7 cellular contexts compared by ENCODE assay signal in the genomic region with DNA sequence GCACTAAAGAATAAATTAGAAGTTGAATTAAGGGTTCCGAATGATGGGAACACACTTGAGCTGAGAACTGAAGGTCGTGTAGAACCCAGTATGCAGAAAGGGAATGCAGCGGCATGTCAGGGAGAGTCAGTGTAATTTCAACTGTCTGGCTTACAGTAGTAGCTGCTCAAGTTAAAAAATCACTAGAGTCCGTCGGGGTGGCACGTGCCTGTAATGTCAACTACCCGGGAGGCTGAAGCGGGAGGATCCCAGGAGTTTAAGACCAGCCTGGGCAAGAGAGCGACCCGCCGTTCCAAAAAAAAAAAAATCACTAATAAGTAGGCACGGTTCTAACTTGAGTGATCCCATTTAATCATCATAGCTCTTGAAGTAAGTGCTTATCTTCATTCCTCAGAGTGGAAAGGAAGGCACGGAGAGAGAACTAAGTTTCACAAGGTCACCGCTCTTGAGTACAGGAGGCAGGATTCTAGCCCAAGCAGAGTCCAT. TPM values are rescaled to one million over a fixed set of nuclear protein-coding genes. Genes with fewer than 3 reads are reported as not detected.
DNase-seq lines count a peak whose midpoint lies in the region; ATAC-seq and TF ChIP-seq lines count a peak whose summit lies in the region.

No MANE protein-coding gene starts in this region.

- WGBS in iPS DF 6.9 (ENCODE audit: insufficient coverage, insufficient read length), result 100% methylated on average over 1 of the region's 14 CpGs
- 52% methylated on average over 14 of the region's 14 CpGs for WGBS in smooth muscle cell (ENCODE audit: low lambda C conversion rate)

- peak overlapping the region; percentile 84 for H3K4me3 Mint-ChIP-seq in activated T-helper 1 cell treated with anti-CD3 and anti-CD28 coated beads, Interleukin-12 subunit alpha, Interleukin-12 subunit beta, Interleukin-2, Interleukin-4 antibody, amounts not matched to agents 30 ng/mL and 10 ng/mL and 1 ng/mL, durations not matched to agents 14 hours and 24 hours and 36 hours

- H3K79me2 ChIP-seq in smooth muscle cell (ENCODE audit: low read depth), result peaks cover 5% of the 10 kb centered on the region

- DNase-seq in HL-60 (ENCODE audit: low read depth in 1 of 2, low spot score in 1 of 2) (no peak), iPS DF 6.9 (ENCODE audit: low read depth, low spot score) (no peak), smooth muscle cell (lab: John Stamatoyannopoulos, UW; ENCODE audit: unreplicated experiment) (no peak), activated gamma-delta T cell treated with Interleukin-2 at 50 U/mL for 16 hours (no peak)
- no peak for DNase-seq in activated T-helper 1 cell treated with anti-CD3 and anti-CD28 coated beads, Interleukin-12 subunit alpha, Interleukin-12 subunit beta, Interleukin-2, Interleukin-4 antibody, amounts not matched to agents 30 ng/mL and 10 ng/mL and 1 ng/mL, durations not matched to agents 14 hours and 24 hours and 36 hours (ENCODE audit: low spot score)
- DNase-seq in stimulated activated CD4-positive, alpha-beta T cell treated with anti-CD3 and anti-CD28 coated beads, Interleukin-1b, Interleukin-23, amount 100 ng/mL, for 48 hours, result no peak

- H3K9me3 ChIP-seq in iPS DF 6.9 (ENCODE audit: control insufficient read depth, insufficient read depth, low read length) (no peaks in the 10 kb centered on the region), smooth muscle cell (replicated peaks; ENCODE audit: low read depth) (no peaks in the 10 kb centered on the region)

- intact Hi-C loops in activated T-helper 1 cell treated with anti-CD3 and anti-CD28 coated beads, Interleukin-12 subunit alpha, Interleukin-12 subunit beta, Interleukin-2, Interleukin-4 antibody, amounts not matched to agents 30 ng/mL and 10 ng/mL and 1 ng/mL, durations not matched to agents 14 hours and 24 hours and 36 hours (cut with micrococcal nuclease), result loop anchor here (1.0 kb wide), 4 partner anchors 8 to 546 kb away; a partner anchor contains a TSS

- peaks cover 20% of the 10 kb centered on the region for H3K36me3 Mint-ChIP-seq in activated T-helper 1 cell treated with anti-CD3 and anti-CD28 coated beads, Interleukin-12 subunit alpha, Interleukin-12 subunit beta, Interleukin-2, Interleukin-4 antibody, amounts not matched to agents 30 ng/mL and 10 ng/mL and 1 ng/mL, durations not matched to agents 14 hours and 24 hours and 36 hours (ENCODE audit: low read depth)

- H3K4me1 ChIP-seq in iPS DF 6.9 (ENCODE audit: control insufficient read depth, insufficient read depth, low read length), result no peaks in the 10 kb centered on the region
- peaks cover 7% of the 10 kb centered on the region for H3K4me1 ChIP-seq in smooth muscle cell (ENCODE audit: low read depth)

- peak overlapping the region; percentile 78 for H3K9ac ChIP-seq in smooth muscle cell (ENCODE audit: low read depth)

- H3K27me3 ChIP-seq in HL-60 (ENCODE audit: insufficient read depth, poor library complexity, severe bottlenecking) (no peaks in the 10 kb centered on the region), iPS DF 6.9 (ENCODE audit: control insufficient read depth, insufficient read depth, low read length) (no peaks in the 10 kb centered on the region), smooth muscle cell (ENCODE audit: low read depth) (no peaks in the 10 kb centered on the region)

- H3K27ac Mint-ChIP-seq in activated T-helper 1 cell treated with anti-CD3 and anti-CD28 coated beads, Interleukin-12 subunit alpha, Interleukin-12 subunit beta, Interleukin-2, Interleukin-4 antibody, amounts not matched to agents 30 ng/mL and 10 ng/mL and 1 ng/mL, durations not matched to agents 14 hours and 24 hours and 36 hours, result peak overlapping the region; percentile 99

- H3K4me3 ChIP-seq in HL-60 (replicated peaks; ENCODE audit: insufficient read depth, low read length), result peak overlapping the region; percentile 30
- peak overlapping the region; percentile 13; the same call in 1 of the 2 replicates for H3K4me3 ChIP-seq in iPS DF 6.9 (ENCODE audit: low read length)
- H3K4me3 ChIP-seq in smooth muscle cell, result peak overlapping the region; percentile 36

- H3F3A ChIP-seq in smooth muscle cell (ENCODE audit: low read depth), result no peaks in the 10 kb centered on the region

- H3K9me3 Mint-ChIP-seq in activated T-helper 1 cell treated with anti-CD3 and anti-CD28 coated beads, Interleukin-12 subunit alpha, Interleukin-12 subunit beta, Interleukin-2, Interleukin-4 antibody, amounts not matched to agents 30 ng/mL and 10 ng/mL and 1 ng/mL, durations not matched to agents 14 hours and 24 hours and 36 hours, result no peaks in the 10 kb centered on the region

- TF ChIP-seq CTCF in HL-60 (IDR thresholded peaks at IDR 0.05; ENCODE audit: insufficient read depth, low read length) (no peak), smooth muscle cell (IDR thresholded peaks at IDR 0.05; ENCODE audit: borderline replicate concordance, insufficient read depth, poor library complexity, severe bottlenecking) (no peak)

- peak overlapping the region; percentile 100 for H3K27ac ChIP-seq in HL-60 (replicated peaks)
- H3K27ac ChIP-seq in iPS DF 6.9 (ENCODE audit: low read length), result no peak overlapping the region
- peak overlapping the region; percentile 89 for H3K27ac ChIP-seq in smooth muscle cell (ENCODE audit: low read depth)

- H3K4me1 Mint-ChIP-seq in activated T-helper 1 cell treated with anti-CD3 and anti-CD28 coated beads, Interleukin-12 subunit alpha, Interleukin-12 subunit beta, Interleukin-2, Interleukin-4 antibody, amounts not matched to agents 30 ng/mL and 10 ng/mL and 1 ng/mL, durations not matched to agents 14 hours and 24 hours and 36 hours (ENCODE audit: low read depth), result peaks cover 56% of the 10 kb centered on the region

- no peaks in the 10 kb centered on the region for H4K20me1 ChIP-seq in smooth muscle cell (ENCODE audit: low read depth)

- H3K36me3 ChIP-seq in iPS DF 6.9 (ENCODE audit: control insufficient read depth, insufficient read depth, low read length), result peaks cover 6% of the 10 kb centered on the region
- no peaks in the 10 kb centered on the region for H3K36me3 ChIP-seq in smooth muscle cell (ENCODE audit: low read depth)

- H3K27me3 Mint-ChIP-seq in activated T-helper 1 cell treated with anti-CD3 and anti-CD28 coated beads, Interleukin-12 subunit alpha, Interleukin-12 subunit beta, Interleukin-2, Interleukin-4 antibody, amounts not matched to agents 30 ng/mL and 10 ng/mL and 1 ng/mL, durations not matched to agents 14 hours and 24 hours and 36 hours (ENCODE audit: insufficient read depth), result peaks cover 2% of the 10 kb centered on the region

- peak overlapping the region; percentile 70 for H3K4me2 ChIP-seq in smooth muscle cell

- peak overlapping the region; percentile 33 for H2AFZ ChIP-seq in smooth muscle cell (ENCODE audit: low read depth)

- ATAC-seq in GM19328 (IDR thresholded peaks at IDR 0.05; ENCODE audit: unreplicated experiment), result no peak

RNA-seq across cellular contexts. Expression of a gene that starts 0.9 kb away (rescaled TPM):
- total RNA-seq in activated T-helper 1 cell treated with anti-CD3 and anti-CD28 coated beads, Interleukin-12 subunit alpha, Interleukin-12 subunit beta, Interleukin-2, Interleukin-4 antibody, amounts not matched to agents 30 ng/mL and 10 ng/mL and 1 ng/mL, durations not matched to agents 14 hours and 24 hours and 36 hours, result 5,317 and 5,787 TPM in 2 replicates
- 10,156 and 21,067 TPM in 2 replicates for total RNA-seq in smooth muscle cell
- polyA plus RNA-seq in smooth muscle cell, result not detected in 2 replicates

RNA-seq across cellular contexts. Expression of a gene that starts 1.2 kb away (rescaled TPM):
- total RNA-seq in activated T-helper 1 cell treated with anti-CD3 and anti-CD28 coated beads, Interleukin-12 subunit alpha, Interleukin-12 subunit beta, Interleukin-2, Interleukin-4 antibody, amounts not matched to agents 30 ng/mL and 10 ng/mL and 1 ng/mL, durations not matched to agents 14 hours and 24 hours and 36 hours, result 20.6 and 24.0 TPM in 2 replicates
- total RNA-seq in smooth muscle cell, result 9.8 and 19.6 TPM in 2 replicates
- polyA plus RNA-seq in smooth muscle cell, result 35.5 and 37.1 TPM in 2 replicates

RNA-seq across cellular contexts. Expression of a gene that starts 6.2 kb away (rescaled TPM):
- 86.6 and 90.5 TPM in 2 replicates for total RNA-seq in activated T-helper 1 cell treated with anti-CD3 and anti-CD28 coated beads, Interleukin-12 subunit alpha, Interleukin-12 subunit beta, Interleukin-2, Interleukin-4 antibody, amounts not matched to agents 30 ng/mL and 10 ng/mL and 1 ng/mL, durations not matched to agents 14 hours and 24 hours and 36 hours
- total RNA-seq in smooth muscle cell, result not detected in 2 replicates
- polyA plus RNA-seq in smooth muscle cell, result not detected in 2 replicates

RNA-seq across cellular contexts. Expression of a gene that starts 8.1 kb away (rescaled TPM):
- total RNA-seq in activated T-helper 1 cell treated with anti-CD3 and anti-CD28 coated beads, Interleukin-12 subunit alpha, Interleukin-12 subunit beta, Interleukin-2, Interleukin-4 antibody, amounts not matched to agents 30 ng/mL and 10 ng/mL and 1 ng/mL, durations not matched to agents 14 hours and 24 hours and 36 hours, result 7.9 and 8.8 TPM in 2 replicates
- total RNA-seq in smooth muscle cell, result 0.49 and 2.1 TPM in 2 replicates
- polyA plus RNA-seq in smooth muscle cell, result 1.9 and 2.9 TPM in 2 replicates

RNA-seq across cellular contexts. Expression of a gene that starts 16.8 kb away (rescaled TPM):
- 0.44 TPM in 1 of 2 replicates, not detected in the other for total RNA-seq in activated T-helper 1 cell treated with anti-CD3 and anti-CD28 coated beads, Interleukin-12 subunit alpha, Interleukin-12 subunit beta, Interleukin-2, Interleukin-4 antibody, amounts not matched to agents 30 ng/mL and 10 ng/mL and 1 ng/mL, durations not matched to agents 14 hours and 24 hours and 36 hours
- 1.7 and 4.6 TPM in 2 replicates for total RNA-seq in smooth muscle cell
- 5.9 TPM in 1 of 2 replicates, not detected in the other for polyA plus RNA-seq in smooth muscle cell

Comparison
In these comparisons a context has a peak if more than half of its experiments do, and no peak if none do; other contexts are left out.
1. RNA of a gene that starts 6.2 kb away (total RNA-seq): 86.6 to 90.5 TPM in activated T-helper 1 cell treated with anti-CD3 and anti-CD28 coated beads, Interleukin-12 subunit alpha, Interleukin-12 subunit beta, Interleukin-2, Interleukin-4 antibody, amounts not matched to agents 30 ng/mL and 10 ng/mL and 1 ng/mL, durations not matched to agents 14 hours and 24 hours and 36 hours; not detected in smooth muscle cell; every median in the first group is over 10 times any median in the second.
2. Peak in every context shown above with its lines, with median percentiles within 50 percentile points of each other: H3K4me3 ChIP-seq.